ENCODE assay signal across 8 cellular contexts in the genomic region with DNA sequence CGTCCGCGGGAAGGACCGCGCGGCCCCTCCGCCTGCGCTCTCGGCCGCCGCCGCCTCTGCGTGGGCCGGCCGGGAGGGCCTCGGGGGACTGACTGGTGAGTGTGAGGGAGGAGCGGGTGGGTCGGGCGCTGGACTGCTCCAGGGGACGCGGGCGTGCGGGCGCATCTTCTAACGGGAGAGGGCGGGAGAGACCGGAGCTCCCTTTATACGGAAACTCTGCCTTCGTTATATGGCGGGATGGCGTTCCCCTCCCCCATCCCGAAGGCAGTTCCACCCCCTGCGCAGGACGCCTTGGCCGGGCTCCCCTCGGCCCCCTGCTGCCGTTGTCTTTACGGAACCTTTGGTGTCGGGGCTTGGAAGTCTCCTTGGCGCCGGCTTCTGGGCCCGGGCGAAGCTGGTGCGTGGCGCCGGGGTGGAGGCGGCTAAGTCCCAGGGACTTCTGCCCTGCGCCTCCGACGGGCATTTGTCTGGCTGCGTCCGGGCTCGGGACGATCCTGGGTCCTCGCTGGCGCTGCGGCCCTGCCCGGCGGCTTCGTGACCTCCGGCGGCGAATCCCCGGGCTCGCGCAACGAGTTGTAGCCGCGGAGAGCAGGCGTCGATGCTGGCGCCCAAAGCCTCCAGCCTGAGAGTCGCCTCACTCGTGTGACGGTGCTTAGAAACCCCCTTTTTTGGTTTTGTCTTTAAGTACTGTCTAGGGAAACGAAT. TPM values are rescaled to one million over a fixed set of nuclear protein-coding genes. Genes with fewer than 3 reads are reported as not detected.
DNase-seq lines count a peak whose midpoint lies in the region; ATAC-seq, FAIRE-seq and TF ChIP-seq lines count a peak whose summit lies in the region.

No MANE protein-coding gene starts in this region.

- TF ChIP-seq CTCF in A549 (IDR thresholded peaks at IDR 0.05): no peak
- no peak for TF ChIP-seq CTCF in choroid plexus epithelial cell (conservative IDR thresholded peaks at IDR 0.05; ENCODE audit: low read depth, low read length)

- CTCF ChIA-PET in A549 (lab: Yijun Ruan, JAX): interaction anchor here (0.6 kb wide), 1 partner anchor 234 kb away, joined by 3 read pairs; no protein-coding TSS in a partner anchor

- H3K4me1 ChIP-seq in A549: peaks cover 8% of the 10 kb centered on the region

- under 1% methylated on average over 11 of the region's 76 CpGs for WGBS in A549 (ENCODE audit: missing lambda C conversion rate)

- H3K4me2 ChIP-seq in A549: peak overlapping the region; percentile 76

- peak overlapping the region; percentile 95 to 100 for H3K27ac ChIP-seq in A549

- no peaks in the 10 kb centered on the region for H3K9me3 ChIP-seq in A549

- TF ChIP-seq EP300 in A549 (IDR thresholded peaks at IDR 0.05): no peak

- no peak for TF ChIP-seq RAD21 in A549 (conservative IDR thresholded peaks at IDR 0.05 in 1 of 2, IDR thresholded peaks at IDR 0.05 in 1 of 2)

- TF ChIP-seq POLR2A in A549 (IDR thresholded peaks at IDR 0.05; ENCODE audit: low read length): no peak

- H3K4me3 ChIP-seq in A549 (peak overlapping the region; percentile 80), choroid plexus epithelial cell (ENCODE audit: low read depth, low read length) (peak overlapping the region; percentile 90)

- peak; percentile 69 to 79 for ATAC-seq in A549
- ATAC-seq in GM18517 (IDR thresholded peaks at IDR 0.05; ENCODE audit: unreplicated experiment): peak; percentile 33
- ATAC-seq in HG03045 (IDR thresholded peaks at IDR 0.05; ENCODE audit: unreplicated experiment): peak; percentile 45
- peak; percentile 74 for ATAC-seq in left colon

- POLR2A ChIA-PET in A549 (lab: Yijun Ruan, JAX): interaction anchor here (0.6 to 1.7 kb wide), 2 partner anchors 240 to 253 kb away, joined by 3 to 6 read pairs; no protein-coding TSS in a partner anchor

- intact Hi-C loops in left colon (cut with DNase I, micrococcal nuclease): loop anchor here in 1 of 2 donors (5.0 kb wide), 1 partner anchor 176 kb away; a partner anchor contains a TSS

- FAIRE-seq in A549 (lab: Jason Lieb, UNC): no peak

- DNase-seq in A549 (ENCODE audit: low read depth in 1 of 2, low spot score in 1 of 2) (peak; percentile 46 to 58), NCI-H2196 (lab: John Stamatoyannopoulos, UW; ENCODE audit: unreplicated experiment) (peak; percentile 64), choroid plexus epithelial cell (ENCODE audit: low read depth) (peak; percentile 75), left colon (peak; percentile 71 to 79)
- peak; percentile 57 to 58 for DNase-seq in activated CD4-positive, alpha-beta T cell treated with anti-CD3 and anti-CD28 coated beads for 4 hours
- peak; percentile 55 for DNase-seq in stimulated activated CD4-positive, alpha-beta T cell treated with anti-CD3 and anti-CD28 coated beads, Interleukin-1b, Interleukin-23, amount 100 ng/mL, for 48 hours

TF ChIP-seq in A549, 52 proteins besides CTCF, POLR2A, EP300 and RAD21 (continues in another document):
- TF ChIP-seq TP53 (CRISPR knock-in tag; IDR thresholded peaks at IDR 0.05) (no peak), TFCP2L1 (CRISPR knock-in tag; IDR thresholded peaks at IDR 0.05) (no peak), PHF8 (IDR thresholded peaks at IDR 0.05; ENCODE audit: borderline replicate concordance, low read depth) (peak; percentile 24), HDAC2 (IDR thresholded peaks at IDR 0.05) (no peak), HOXB5 (CRISPR knock-in tag; IDR thresholded peaks at IDR 0.05) (no peak), JUN (IDR thresholded peaks at IDR 0.05) (peak in 1 of 2 experiments; percentile 44; a peak in 3 of 5 replicates), GATA3 (IDR thresholded peaks at IDR 0.05; ENCODE audit: borderline replicate concordance) (no peak), CHD4 (IDR thresholded peaks at IDR 0.05; ENCODE audit: borderline replicate concordance) (no peak), FOSL2 (IDR thresholded peaks at IDR 0.05) (no peak), FOSL2 (CRISPR knock-in tag; IDR thresholded peaks at IDR 0.05) (no peak), NFE2L2 (conservative IDR thresholded peaks at IDR 0.05; ENCODE audit: low read length) (no peak), POLR2AphosphoS2 (conservative IDR thresholded peaks at IDR 0.05; ENCODE audit: low read length) (no peak), ZNF302 (CRISPR knock-in tag; IDR thresholded peaks at IDR 0.05) (no peak), KDM5A (IDR thresholded peaks at IDR 0.05) (no peak), EHF (CRISPR knock-in tag; IDR thresholded peaks at IDR 0.05) (no peak), KDM1A (IDR thresholded peaks at IDR 0.05; ENCODE audit: low read depth) (no peak), HOXA7 (CRISPR knock-in tag; IDR thresholded peaks at IDR 0.05) (no peak)
- TF ChIP-seq, protein P1, sequence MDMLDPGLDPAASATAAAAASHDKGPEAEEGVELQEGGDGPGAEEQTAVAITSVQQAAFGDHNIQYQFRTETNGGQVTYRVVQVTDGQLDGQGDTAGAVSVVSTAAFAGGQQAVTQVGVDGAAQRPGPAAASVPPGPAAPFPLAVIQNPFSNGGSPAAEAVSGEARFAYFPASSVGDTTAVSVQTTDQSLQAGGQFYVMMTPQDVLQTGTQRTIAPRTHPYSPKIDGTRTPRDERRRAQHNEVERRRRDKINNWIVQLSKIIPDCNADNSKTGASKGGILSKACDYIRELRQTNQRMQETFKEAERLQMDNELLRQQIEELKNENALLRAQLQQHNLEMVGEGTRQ (IDR thresholded peaks at IDR 0.05): no peak
- TF ChIP-seq, protein P2, sequence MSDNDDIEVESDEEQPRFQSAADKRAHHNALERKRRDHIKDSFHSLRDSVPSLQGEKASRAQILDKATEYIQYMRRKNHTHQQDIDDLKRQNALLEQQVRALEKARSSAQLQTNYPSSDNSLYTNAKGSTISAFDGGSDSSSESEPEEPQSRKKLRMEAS (IDR thresholded peaks at IDR 0.05): peak; percentile 24; the same call in 1 of the 2 replicates
- TF ChIP-seq, protein P3, sequence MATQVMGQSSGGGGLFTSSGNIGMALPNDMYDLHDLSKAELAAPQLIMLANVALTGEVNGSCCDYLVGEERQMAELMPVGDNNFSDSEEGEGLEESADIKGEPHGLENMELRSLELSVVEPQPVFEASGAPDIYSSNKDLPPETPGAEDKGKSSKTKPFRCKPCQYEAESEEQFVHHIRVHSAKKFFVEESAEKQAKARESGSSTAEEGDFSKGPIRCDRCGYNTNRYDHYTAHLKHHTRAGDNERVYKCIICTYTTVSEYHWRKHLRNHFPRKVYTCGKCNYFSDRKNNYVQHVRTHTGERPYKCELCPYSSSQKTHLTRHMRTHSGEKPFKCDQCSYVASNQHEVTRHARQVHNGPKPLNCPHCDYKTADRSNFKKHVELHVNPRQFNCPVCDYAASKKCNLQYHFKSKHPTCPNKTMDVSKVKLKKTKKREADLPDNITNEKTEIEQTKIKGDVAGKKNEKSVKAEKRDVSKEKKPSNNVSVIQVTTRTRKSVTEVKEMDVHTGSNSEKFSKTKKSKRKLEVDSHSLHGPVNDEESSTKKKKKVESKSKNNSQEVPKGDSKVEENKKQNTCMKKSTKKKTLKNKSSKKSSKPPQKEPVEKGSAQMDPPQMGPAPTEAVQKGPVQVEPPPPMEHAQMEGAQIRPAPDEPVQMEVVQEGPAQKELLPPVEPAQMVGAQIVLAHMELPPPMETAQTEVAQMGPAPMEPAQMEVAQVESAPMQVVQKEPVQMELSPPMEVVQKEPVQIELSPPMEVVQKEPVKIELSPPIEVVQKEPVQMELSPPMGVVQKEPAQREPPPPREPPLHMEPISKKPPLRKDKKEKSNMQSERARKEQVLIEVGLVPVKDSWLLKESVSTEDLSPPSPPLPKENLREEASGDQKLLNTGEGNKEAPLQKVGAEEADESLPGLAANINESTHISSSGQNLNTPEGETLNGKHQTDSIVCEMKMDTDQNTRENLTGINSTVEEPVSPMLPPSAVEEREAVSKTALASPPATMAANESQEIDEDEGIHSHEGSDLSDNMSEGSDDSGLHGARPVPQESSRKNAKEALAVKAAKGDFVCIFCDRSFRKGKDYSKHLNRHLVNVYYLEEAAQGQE (IDR thresholded peaks at IDR 0.05): no peak
- TF ChIP-seq, protein P4, sequence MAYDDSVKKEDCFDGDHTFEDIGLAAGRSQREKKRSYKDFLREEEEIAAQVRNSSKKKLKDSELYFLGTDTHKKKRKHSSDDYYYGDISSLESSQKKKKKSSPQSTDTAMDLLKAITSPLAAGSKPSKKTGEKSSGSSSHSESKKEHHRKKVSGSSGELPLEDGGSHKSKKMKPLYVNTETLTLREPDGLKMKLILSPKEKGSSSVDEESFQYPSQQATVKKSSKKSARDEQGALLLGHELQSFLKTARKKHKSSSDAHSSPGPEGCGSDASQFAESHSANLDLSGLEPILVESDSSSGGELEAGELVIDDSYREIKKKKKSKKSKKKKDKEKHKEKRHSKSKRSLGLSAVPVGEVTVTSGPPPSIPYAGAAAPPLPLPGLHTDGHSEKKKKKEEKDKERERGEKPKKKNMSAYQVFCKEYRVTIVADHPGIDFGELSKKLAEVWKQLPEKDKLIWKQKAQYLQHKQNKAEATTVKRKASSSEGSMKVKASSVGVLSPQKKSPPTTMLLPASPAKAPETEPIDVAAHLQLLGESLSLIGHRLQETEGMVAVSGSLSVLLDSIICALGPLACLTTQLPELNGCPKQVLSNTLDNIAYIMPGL (CRISPR knock-in tag; IDR thresholded peaks at IDR 0.05; ENCODE audit: borderline replicate concordance): peak; percentile 78; the same call in 1 of the 2 replicates
- TF ChIP-seq, protein P5, sequence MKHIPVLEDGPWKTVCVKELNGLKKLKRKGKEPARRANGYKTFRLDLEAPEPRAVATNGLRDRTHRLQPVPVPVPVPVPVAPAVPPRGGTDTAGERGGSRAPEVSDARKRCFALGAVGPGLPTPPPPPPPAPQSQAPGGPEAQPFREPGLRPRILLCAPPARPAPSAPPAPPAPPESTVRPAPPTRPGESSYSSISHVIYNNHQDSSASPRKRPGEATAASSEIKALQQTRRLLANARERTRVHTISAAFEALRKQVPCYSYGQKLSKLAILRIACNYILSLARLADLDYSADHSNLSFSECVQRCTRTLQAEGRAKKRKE (CRISPR knock-in tag; IDR thresholded peaks at IDR 0.05; ENCODE audit: low read depth): no peak

RNA-seq across cellular contexts. Expression of a gene that starts 0.5 kb away (rescaled TPM):
- polyA plus RNA-seq in A549 (2011; rRNA removed): 19.0 and 19.8 TPM in 2 replicates
- 7.7 and 9.6 TPM in 2 replicates for polyA plus RNA-seq in A549 (2012; cell fraction: cytosol; rRNA removed)
- polyA plus RNA-seq in A549 (2012; cell fraction: nucleus; rRNA removed): 4.1 and 5.6 TPM in 2 replicates
- polyA plus RNA-seq in A549 (2017; fragmentation: RNase III; extraction: RNeasy Plus Mini Kit Qiagen cat#74134 plus additional on column Dnase treatment): 18.9 to 22.0 TPM (median 21.5 TPM) in 3 replicates
- polyA minus RNA-seq in A549 (2011; rRNA and poly(A)+ RNA removed): 4.3 and 4.8 TPM in 2 replicates
- 10 to 100 TPM; 22.6 to 25.3 TPM for total RNA-seq in left colon

RNA-seq across cellular contexts. Expression of a gene that starts 24.2 kb away (rescaled TPM):
- polyA plus RNA-seq in A549 (2011; rRNA removed): 36.7 and 51.2 TPM in 2 replicates
- polyA plus RNA-seq in A549 (2012; cell fraction: cytosol; rRNA removed): 6.6 and 7.4 TPM in 2 replicates
- polyA plus RNA-seq in A549 (2012; cell fraction: nucleus; rRNA removed): 4.7 and 7.1 TPM in 2 replicates
- 21.9 to 23.6 TPM (median 22.1 TPM) in 3 replicates for polyA plus RNA-seq in A549 (2017; fragmentation: RNase III; extraction: RNeasy Plus Mini Kit Qiagen cat#74134 plus additional on column Dnase treatment)
- 16.6 and 18.9 TPM in 2 replicates for polyA minus RNA-seq in A549 (2011; rRNA and poly(A)+ RNA removed)
- total RNA-seq in left colon: 10 to 100 TPM; 54.2 to 54.5 TPM

Comparison
In these comparisons a context has a peak if more than half of its experiments do, and no peak if none do; other contexts are left out.
1. Peak in every context shown above with its lines: DNase-seq, ATAC-seq, H3K4me3 ChIP-seq and H3K27ac ChIP-seq.